In genomic region chr1:165873481-165873880, GRCh38 we compare ENCODE assay signal across 24 cellular contexts. TPM values are rescaled to one million over a fixed set of nuclear protein-coding genes. Genes with fewer than 3 reads are reported as not detected.
DNase-seq lines count a peak whose midpoint lies in the region; ATAC-seq and TF ChIP-seq lines count a peak whose summit lies in the region.
"Had no signal": no experiment of that assay in that cellular context is flagged by ENCODE, and none has a peak within 500 bp of the region (broad histone marks: within the 10 kb centered on the region; RNA-seq: fewer than 3 reads in every experiment).

No MANE protein-coding gene starts in this region.

- H3K27me3 ChIP-seq in BLaER1 treated with 17β-estradiol and CSF1 and Interleukin-3, amounts not matched to agents 10 nM and 100 nM, result peaks cover 0 to 21% (median 12%) of the 10 kb centered on the region in 11 experiments; a peak in 11 of 22 replicates
- no peaks in the 10 kb centered on the region for H3K27me3 ChIP-seq in DND-41 (ENCODE audit: insufficient read depth, low read length, poor library complexity)

- peaks cover 45 to 88% (median 78%) of the 10 kb centered on the region in 10 experiments for H3K4me1 ChIP-seq in BLaER1 treated with 17β-estradiol and CSF1 and Interleukin-3, amounts not matched to agents 10 nM and 100 nM
- peaks cover 98% of the 10 kb centered on the region for H3K4me1 ChIP-seq in DND-41 (ENCODE audit: insufficient read depth, low read length)

- H3K27me3 Mint-ChIP-seq in endothelial cell (ENCODE audit: unreplicated experiment), result peaks cover 2% of the 10 kb centered on the region

- DNase-seq in DND-41, result no peak
- DNase-seq in OCI-M1 (lab: John Stamatoyannopoulos, UW), result peak; percentile 23
- DNase-seq in endothelial cell (ENCODE audit: low spot score), result no peak
- no peak for DNase-seq in NCI-H2081 (lab: John Stamatoyannopoulos, UW)
- DNase-seq: CD8-positive, alpha-beta memory T cell; DMS79 treated with DMSO at 0.1 percent for 48 hours; KBM-7; MM.1S; NCI-H1092; NCI-H1417 treated with DMSO at 0.1 percent for 48 hours; NCI-H1694 treated with DMSO at 0.1 percent for 48 hours; NCI-H2081 treated with DMSO at 0.1 percent for 48 hours; NCI-H2171 treated with DMSO at 0.1 percent for 48 hours; NCI-H345; NCI-H524; NCI-H774; SHP77; T-cell had no signal

- H3K79me2 ChIP-seq in DND-41 (ENCODE audit: insufficient read depth, low read length), result peaks cover 95% of the 10 kb centered on the region

- no peak overlapping the region for H3K27ac ChIP-seq in BLaER1 treated with 17β-estradiol and CSF1 and Interleukin-3, amounts not matched to agents 10 nM and 100 nM
- peak overlapping the region; percentile 82 for H3K27ac ChIP-seq in DND-41 (ENCODE audit: low read length)
- H3K27ac ChIP-seq: C4-2B, RWPE1 had no signal

- H3K4me1 Mint-ChIP-seq in endothelial cell (ENCODE audit: unreplicated experiment), result peaks cover 40% of the 10 kb centered on the region

- ATAC-seq in DND-41 (ENCODE audit: insufficient read depth, low read depth) (no peak), HG03442 (IDR thresholded peaks at IDR 0.05; ENCODE audit: unreplicated experiment) (no peak), HG03280 (IDR thresholded peaks at IDR 0.05; ENCODE audit: unreplicated experiment) (no peak)
- ATAC-seq: Panc1, T-cell had no signal

- H3K9me3 ChIP-seq in BLaER1 treated with 17β-estradiol and CSF1 and Interleukin-3, amounts not matched to agents 10 nM and 100 nM (replicated peaks in 1 of 11), result peaks cover 18 to 40% (median 36%) of the 10 kb centered on the region in 11 experiments
- H3K9me3 ChIP-seq in DND-41 (ENCODE audit: insufficient read depth, low read length, severe bottlenecking), result no peaks in the 10 kb centered on the region

- peak overlapping the region in 7 of 11 experiments; percentile 20 to 88 (median 81); a peak in 10 of 22 replicates for H3K4me2 ChIP-seq in BLaER1 treated with 17β-estradiol and CSF1 and Interleukin-3, amounts not matched to agents 10 nM and 100 nM
- peak overlapping the region; percentile 33 for H3K4me2 ChIP-seq in DND-41 (ENCODE audit: insufficient read depth, low read length)

- peak overlapping the region; percentile 22 for H3K27ac Mint-ChIP-seq in endothelial cell (ENCODE audit: unreplicated experiment)
- H3K27ac Mint-ChIP-seq: T-cell had no signal

- H4K20me1 ChIP-seq in BLaER1 treated with 17β-estradiol and CSF1 and Interleukin-3, amounts not matched to agents 10 nM and 100 nM, result peaks cover 0 to 89% (median 56%) of the 10 kb centered on the region in 11 experiments; a peak in 18 of 22 replicates
- peaks cover 45% of the 10 kb centered on the region; the same call in 1 of the 2 replicates for H4K20me1 ChIP-seq in DND-41 (ENCODE audit: insufficient read depth, low read length)

- H3K9ac ChIP-seq in BLaER1 treated with 17β-estradiol and CSF1 and Interleukin-3, amounts not matched to agents 10 nM and 100 nM, result no peak overlapping the region
- H3K9ac ChIP-seq in DND-41 (ENCODE audit: low read depth, low read length), result no peak overlapping the region

- peaks cover 33% of the 10 kb centered on the region for H3K36me3 Mint-ChIP-seq in endothelial cell (ENCODE audit: low read depth, unreplicated experiment)

- peaks cover 0 to 38% (median 25%) of the 10 kb centered on the region in 11 experiments; a peak in 17 of 22 replicates for H3K36me3 ChIP-seq in BLaER1 treated with 17β-estradiol and CSF1 and Interleukin-3, amounts not matched to agents 10 nM and 100 nM
- H3K36me3 ChIP-seq in DND-41 (ENCODE audit: insufficient read depth, low read length), result peaks cover 37% of the 10 kb centered on the region

- H3K4me3 Mint-ChIP-seq in endothelial cell (ENCODE audit: unreplicated experiment), result peak overlapping the region; percentile 50
- H3K4me3 Mint-ChIP-seq: T-cell had no signal

- no peak overlapping the region for H2AFZ ChIP-seq in DND-41 (ENCODE audit: low read depth, low read length)

- TF ChIP-seq CTCF in DND-41 (IDR thresholded peaks at IDR 0.05; ENCODE audit: borderline replicate concordance, extremely low read depth, low read length, poor library complexity, severe bottlenecking) (no peak), endothelial cell (IDR thresholded peaks at IDR 0.05; ENCODE audit: unreplicated experiment) (no peak)

- peaks cover 5% of the 10 kb centered on the region for H3K9me3 Mint-ChIP-seq in endothelial cell (ENCODE audit: unreplicated experiment)
- H3K9me3 Mint-ChIP-seq: CD8-positive, alpha-beta memory T cell; T-cell had no signal

- H3K4me3 ChIP-seq in BLaER1 treated with 17β-estradiol and CSF1 and Interleukin-3, amounts not matched to agents 10 nM and 100 nM, result peak overlapping the region in 1 of 10 experiments; percentile 10; a peak in 2 of 20 replicates
- no peak overlapping the region for H3K4me3 ChIP-seq in DND-41 (ENCODE audit: low read depth in 1 of 2, low read length in 2 of 2)

RNA-seq across cellular contexts. Expression of gene UCK2, which starts 46.1 kb away (rescaled TPM):
- total RNA-seq in endothelial cell (ENCODE audit: unreplicated experiment), result 52.9 TPM
